Comparison of ENCODE assay signal across 8 cellular contexts in genomic region chr10:100969175-100970075, GRCh38. TPM values are rescaled to one million over a fixed set of nuclear protein-coding genes. Genes with fewer than 3 reads are reported as not detected.
DNase-seq lines count a peak whose midpoint lies in the region; ATAC-seq and TF ChIP-seq lines count a peak whose summit lies in the region.

A gene with protein sequence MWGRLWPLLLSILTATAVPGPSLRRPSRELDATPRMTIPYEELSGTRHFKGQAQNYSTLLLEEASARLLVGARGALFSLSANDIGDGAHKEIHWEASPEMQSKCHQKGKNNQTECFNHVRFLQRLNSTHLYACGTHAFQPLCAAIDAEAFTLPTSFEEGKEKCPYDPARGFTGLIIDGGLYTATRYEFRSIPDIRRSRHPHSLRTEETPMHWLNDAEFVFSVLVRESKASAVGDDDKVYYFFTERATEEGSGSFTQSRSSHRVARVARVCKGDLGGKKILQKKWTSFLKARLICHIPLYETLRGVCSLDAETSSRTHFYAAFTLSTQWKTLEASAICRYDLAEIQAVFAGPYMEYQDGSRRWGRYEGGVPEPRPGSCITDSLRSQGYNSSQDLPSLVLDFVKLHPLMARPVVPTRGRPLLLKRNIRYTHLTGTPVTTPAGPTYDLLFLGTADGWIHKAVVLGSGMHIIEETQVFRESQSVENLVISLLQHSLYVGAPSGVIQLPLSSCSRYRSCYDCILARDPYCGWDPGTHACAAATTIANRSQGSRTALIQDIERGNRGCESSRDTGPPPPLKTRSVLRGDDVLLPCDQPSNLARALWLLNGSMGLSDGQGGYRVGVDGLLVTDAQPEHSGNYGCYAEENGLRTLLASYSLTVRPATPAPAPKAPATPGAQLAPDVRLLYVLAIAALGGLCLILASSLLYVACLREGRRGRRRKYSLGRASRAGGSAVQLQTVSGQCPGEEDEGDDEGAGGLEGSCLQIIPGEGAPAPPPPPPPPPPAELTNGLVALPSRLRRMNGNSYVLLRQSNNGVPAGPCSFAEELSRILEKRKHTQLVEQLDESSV (plus strand): TSS chr10:100969504. CDS start chr10:100972913, 3,409 bp downstream.

- DNase-seq in AG20443 (ENCODE audit: low spot score), result peak; percentile 76
- peak; percentile 34 for DNase-seq in NCI-H2227 treated with DMSO at 0.1 percent for 48 hours (lab: John Stamatoyannopoulos, UW)
- DNase-seq in activated effector memory CD4-positive, alpha-beta T cell treated with anti-CD3 and anti-CD28 coated beads, Interleukin-2, amount 50 U/mL, for 16 hours, result peak; percentile 77
- DNase-seq in globus pallidus (ENCODE audit: low spot score), result peak; percentile 18
- DNase-seq in osteoblast (ENCODE audit: insufficient read length, low spot score, missing footprints), result peak; percentile 94

- H3K4me1 ChIP-seq in osteoblast (ENCODE audit: insufficient read depth, low read length), result peaks cover 6% of the 10 kb centered on the region

- peaks cover 3% of the 10 kb centered on the region for H3K27me3 ChIP-seq in osteoblast (ENCODE audit: insufficient read depth, low read length)

- peak; percentile 65 for ATAC-seq in GM18909 (IDR thresholded peaks at IDR 0.05; ENCODE audit: poor library complexity, unreplicated experiment)
- no peak for ATAC-seq in GM21515 (IDR thresholded peaks at IDR 0.05; ENCODE audit: unreplicated experiment)
- no peak for ATAC-seq in GM18517 (IDR thresholded peaks at IDR 0.05; ENCODE audit: unreplicated experiment)

- peaks cover 15% of the 10 kb centered on the region for H3K36me3 ChIP-seq in osteoblast (ENCODE audit: insufficient read depth, low read length)

- H3K4me2 ChIP-seq in osteoblast (ENCODE audit: insufficient read depth, low read length), result peak within 1 kb of the TSS; percentile 93

- peak; percentile 70 for TF ChIP-seq CTCF in osteoblast (IDR thresholded peaks at IDR 0.05; ENCODE audit: extremely low read depth, low read depth, low read length)

- peak within 1 kb of the TSS; percentile 69 for H3K4me3 ChIP-seq in osteoblast (ENCODE audit: insufficient read depth, low read length)

- H4K20me1 ChIP-seq in osteoblast (ENCODE audit: insufficient read depth, low read length), result no peaks in the 10 kb centered on the region

- no peaks in the 10 kb centered on the region for H3K9me3 ChIP-seq in osteoblast (ENCODE audit: low read depth, low read length)

- H2AFZ ChIP-seq in osteoblast (ENCODE audit: low read length), result peak within 1 kb of the TSS; percentile 73

- no peaks in the 10 kb centered on the region for H3K79me2 ChIP-seq in osteoblast (ENCODE audit: insufficient read depth, low read length)

- no peak within 1 kb of the TSS for H3K27ac ChIP-seq in osteoblast (ENCODE audit: low read depth, low read length)

RNA-seq across cellular contexts. Expression of the gene that starts here (rescaled TPM):
- under 0.01 and 0.29 TPM in 2 replicates for total RNA-seq in osteoblast

Comparison
In these comparisons a context has a peak if more than half of its experiments do, and no peak if none do; other contexts are left out.
1. Peak in DNase-seq, H3K4me3 ChIP-seq and H3K4me2 ChIP-seq in osteoblast; RNA of the gene not detected or under 1 TPM.
2. DNase-seq: peak in every context shown above with its lines; median percentile 94 in osteoblast; 77 in activated effector memory CD4-positive, alpha-beta T cell treated with anti-CD3 and anti-CD28 coated beads, Interleukin-2, amount 50 U/mL, for 16 hours; 76 in AG20443; 34 in NCI-H2227 treated with DMSO at 0.1 percent for 48 hours; 18 in globus pallidus.